ENCODE assay signal across 13 cellular contexts in the genomic region with DNA sequence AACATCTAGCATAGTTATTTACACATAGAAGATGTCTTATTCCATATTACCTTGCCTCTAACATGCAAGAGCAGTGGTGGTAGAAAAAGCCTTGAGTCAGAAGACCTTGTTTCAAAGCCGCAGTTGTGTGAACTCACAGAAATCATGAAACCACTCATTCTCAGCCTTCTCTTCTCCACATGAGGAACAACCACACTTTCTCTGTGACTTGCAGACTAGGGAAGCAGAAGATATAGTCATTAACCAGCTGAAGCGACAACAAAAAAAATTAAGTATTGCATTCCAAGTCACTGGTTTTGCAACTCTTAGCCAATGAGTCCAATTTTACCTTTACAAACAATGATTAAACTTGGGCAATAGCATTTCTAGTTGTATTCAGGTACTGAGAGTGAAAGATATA. TPM values are rescaled to one million over a fixed set of nuclear protein-coding genes. Genes with fewer than 3 reads are reported as not detected.
A peak's percentile ranks its signal among the peaks of the same experiment; 100 is the strongest.
DNase-seq lines count a peak whose midpoint lies in the region; ATAC-seq and TF ChIP-seq lines count a peak whose summit lies in the region.
"Had no signal": no experiment of that assay in that cellular context is flagged by ENCODE, and none has a peak within 500 bp of the region (broad histone marks: within the 10 kb centered on the region; RNA-seq: fewer than 3 reads in every experiment).

No MANE protein-coding gene starts in this region.

- CTCF ChIA-PET in activated CD4-positive, alpha-beta memory T cell treated with anti-CD3 and anti-CD28 coated beads for 36 hours (lab: Charles Lee), result no interaction called here

- peaks cover 6% of the 10 kb centered on the region for H3K4me1 Mint-ChIP-seq in activated CD4-positive, alpha-beta memory T cell treated with anti-CD3 and anti-CD28 coated beads for 36 hours (ENCODE audit: low read depth)
- H3K4me1 Mint-ChIP-seq: activated CD4-positive, alpha-beta T cell treated with anti-CD3 and anti-CD28 coated beads, Interleukin-2, amount 10 ng/mL, durations not matched to agents 24 days and 14 days; activated naive CD8-positive, alpha-beta T cell treated with anti-CD3 and anti-CD28 coated beads, Interleukin-2, amount 10 ng/mL, durations not matched to agents 7 days and 5 days had no signal

- no peak overlapping the region for H3K4me3 Mint-ChIP-seq in activated CD4-positive, alpha-beta memory T cell treated with anti-CD3 and anti-CD28 coated beads for 36 hours
- H3K4me3 Mint-ChIP-seq: activated CD4-positive, alpha-beta T cell treated with anti-CD3 and anti-CD28 coated beads, Interleukin-2, amount 10 ng/mL, durations not matched to agents 24 days and 14 days; activated naive CD8-positive, alpha-beta T cell treated with anti-CD3 and anti-CD28 coated beads, Interleukin-2, amount 10 ng/mL, durations not matched to agents 7 days and 5 days had no signal

- H3K9me3 Mint-ChIP-seq in activated CD4-positive, alpha-beta memory T cell treated with anti-CD3 and anti-CD28 coated beads for 36 hours, result no peaks in the 10 kb centered on the region
- H3K9me3 Mint-ChIP-seq: activated CD4-positive, alpha-beta T cell treated with anti-CD3 and anti-CD28 coated beads, Interleukin-2, amount 10 ng/mL, durations not matched to agents 24 days and 14 days; activated naive CD8-positive, alpha-beta T cell treated with anti-CD3 and anti-CD28 coated beads, Interleukin-2, amount 10 ng/mL, durations not matched to agents 7 days and 5 days had no signal

- intact Hi-C loops in body of pancreas (cut with DNase I), result no loop called here
- intact Hi-C loops in activated CD4-positive, alpha-beta memory T cell treated with anti-CD3 and anti-CD28 coated beads for 36 hours (cut with micrococcal nuclease), result no loop called here

- no peaks in the 10 kb centered on the region for H3K4me1 ChIP-seq in body of pancreas

- H3K4me3 ChIP-seq in body of pancreas, result no peak overlapping the region

- POLR2A ChIA-PET in activated CD4-positive, alpha-beta memory T cell treated with anti-CD3 and anti-CD28 coated beads for 36 hours (lab: Charles Lee), result no interaction called here

- in situ Hi-C loops in GM13977 (cut with MboI; ENCODE audit: low pct_unique_long_range_greater_than_20kb, low sequenced_read_pairs, unreplicated experiment), result no loop called here

- H3K27me3 Mint-ChIP-seq in activated CD4-positive, alpha-beta memory T cell treated with anti-CD3 and anti-CD28 coated beads for 36 hours, result no peaks in the 10 kb centered on the region
- H3K27me3 Mint-ChIP-seq: activated CD4-positive, alpha-beta T cell treated with anti-CD3 and anti-CD28 coated beads, Interleukin-2, amount 10 ng/mL, durations not matched to agents 24 days and 14 days had no signal

- peak; percentile 43 for DNase-seq in GM13977 (ENCODE audit: low spot score)
- DNase-seq in GM20000 (ENCODE audit: low spot score), result peak; percentile 54
- DNase-seq in NOMO-1 (lab: John Stamatoyannopoulos, UW; ENCODE audit: unreplicated experiment in 2 of 2), result peak; percentile 58 to 79
- DNase-seq in body of pancreas, result no peak
- DNase-seq in activated T-cell treated with anti-CD3 and anti-CD28 coated beads, Interleukin-2, amount 50 U/mL, for 1 hour, result no peak
- no peak for DNase-seq in activated CD4-positive, alpha-beta memory T cell treated with anti-CD3 and anti-CD28 coated beads for 36 hours
- DNase-seq: activated CD4-positive, alpha-beta T cell treated with anti-CD3 and anti-CD28 coated beads, Interleukin-2, amount 10 ng/mL, durations not matched to agents 24 days and 14 days; activated naive CD8-positive, alpha-beta T cell treated with anti-CD3 and anti-CD28 coated beads, Interleukin-2, amount 10 ng/mL, durations not matched to agents 7 days and 5 days; AML-193; GF-D8; NCI-H187 treated with DMSO at 0.1 percent for 48 hours had no signal

- H3K27ac Mint-ChIP-seq in activated CD4-positive, alpha-beta memory T cell treated with anti-CD3 and anti-CD28 coated beads for 36 hours, result no peak overlapping the region
- H3K27ac Mint-ChIP-seq: activated CD4-positive, alpha-beta T cell treated with anti-CD3 and anti-CD28 coated beads, Interleukin-2, amount 10 ng/mL, durations not matched to agents 24 days and 14 days; activated naive CD8-positive, alpha-beta T cell treated with anti-CD3 and anti-CD28 coated beads, Interleukin-2, amount 10 ng/mL, durations not matched to agents 7 days and 5 days had no signal

- H3K27ac ChIP-seq in body of pancreas, result no peak overlapping the region

- ATAC-seq in HG03039 (IDR thresholded peaks at IDR 0.05; ENCODE audit: unreplicated experiment) (peak; percentile 74), body of pancreas (no peak), SK-N-SH treated with all-trans-retinoic acid at 6 μM for 48 hours (no peak)

- H3K36me3 Mint-ChIP-seq in activated CD4-positive, alpha-beta memory T cell treated with anti-CD3 and anti-CD28 coated beads for 36 hours, result no peaks in the 10 kb centered on the region

- no peaks in the 10 kb centered on the region for H3K9me3 ChIP-seq in body of pancreas

- H3K27me3 ChIP-seq in body of pancreas, result no peaks in the 10 kb centered on the region

- no peaks in the 10 kb centered on the region for H3K36me3 ChIP-seq in body of pancreas (replicated peaks in 1 of 2; ENCODE audit: insufficient read depth in 1 of 2, low read depth in 2 of 2)

- WGBS in body of pancreas, 2 donors, result 77 to 88% methylated on average over 2 of the region's 2 CpGs

- no peak for TF ChIP-seq POLR2A in body of pancreas (IDR thresholded peaks at IDR 0.05)

- TF ChIP-seq CTCF in GM13977 (IDR thresholded peaks at IDR 0.05; ENCODE audit: extremely low read depth, insufficient read depth, missing control alignments), result no peak
- TF ChIP-seq CTCF in GM20000 (IDR thresholded peaks at IDR 0.05; ENCODE audit: extremely low read depth, missing control alignments), result no peak
- no peak for TF ChIP-seq CTCF in body of pancreas (IDR thresholded peaks at IDR 0.05)

TF ChIP-seq in SK-N-SH treated with all-trans-retinoic acid at 6 μM for 48 hours, 23 proteins besides CTCF, POLR2A, EP300 and RAD21:
- TF ChIP-seq CSDC2 (CRISPR knock-in tag; IDR thresholded peaks at IDR 0.05) (no peak), OSR1 (CRISPR knock-in tag; IDR thresholded peaks at IDR 0.05) (no peak), SNAI2 (CRISPR knock-in tag; IDR thresholded peaks at IDR 0.05) (no peak), ZFP3 (CRISPR knock-in tag; IDR thresholded peaks at IDR 0.05) (no peak), ZNF70 (CRISPR knock-in tag; IDR thresholded peaks at IDR 0.05) (no peak), ISL1 (CRISPR knock-in tag; IDR thresholded peaks at IDR 0.05) (no peak), TCF4 (CRISPR knock-in tag; IDR thresholded peaks at IDR 0.05; ENCODE audit: borderline replicate concordance) (no peak), PPARA (CRISPR knock-in tag; IDR thresholded peaks at IDR 0.05; ENCODE audit: borderline replicate concordance) (no peak), ARNTL (CRISPR knock-in tag; IDR thresholded peaks at IDR 0.05; ENCODE audit: borderline replicate concordance, low read depth) (no peak), ZNF565 (CRISPR knock-in tag; conservative IDR thresholded peaks at IDR 0.05; ENCODE audit: low read depth) (no peak), RARB (CRISPR knock-in tag; IDR thresholded peaks at IDR 0.05) (no peak), CSRNP3 (CRISPR knock-in tag; IDR thresholded peaks at IDR 0.05) (no peak), ESRRG (CRISPR knock-in tag; IDR thresholded peaks at IDR 0.05) (no peak)

RNA-seq across cellular contexts. Expression of gene TWSG1, which starts 19.0 kb away (rescaled TPM):
- total RNA-seq in body of pancreas, result 10 to 100 TPM in 1 of 2 donors, 1 to 10 TPM in 1; 9.2 to 11.4 TPM
- total RNA-seq in activated CD4-positive, alpha-beta memory T cell treated with anti-CD3 and anti-CD28 coated beads for 36 hours, result 10 to 100 TPM; 11.0 to 12.2 TPM

Comparison
In these comparisons a context has a peak if more than half of its experiments do, and no peak if none do; other contexts are left out.
1. DNase-seq: peak in GM13977 (single experiment), GM20000 (single experiment) and NOMO-1 (2 of 2); none in body of pancreas (0 of 4), activated T-cell treated with anti-CD3 and anti-CD28 coated beads, Interleukin-2, amount 50 U/mL, for 1 hour (single experiment) and activated CD4-positive, alpha-beta memory T cell treated with anti-CD3 and anti-CD28 coated beads for 36 hours (single experiment).